Comparison of ENCODE assay signal across 9 cellular contexts in the genomic region with DNA sequence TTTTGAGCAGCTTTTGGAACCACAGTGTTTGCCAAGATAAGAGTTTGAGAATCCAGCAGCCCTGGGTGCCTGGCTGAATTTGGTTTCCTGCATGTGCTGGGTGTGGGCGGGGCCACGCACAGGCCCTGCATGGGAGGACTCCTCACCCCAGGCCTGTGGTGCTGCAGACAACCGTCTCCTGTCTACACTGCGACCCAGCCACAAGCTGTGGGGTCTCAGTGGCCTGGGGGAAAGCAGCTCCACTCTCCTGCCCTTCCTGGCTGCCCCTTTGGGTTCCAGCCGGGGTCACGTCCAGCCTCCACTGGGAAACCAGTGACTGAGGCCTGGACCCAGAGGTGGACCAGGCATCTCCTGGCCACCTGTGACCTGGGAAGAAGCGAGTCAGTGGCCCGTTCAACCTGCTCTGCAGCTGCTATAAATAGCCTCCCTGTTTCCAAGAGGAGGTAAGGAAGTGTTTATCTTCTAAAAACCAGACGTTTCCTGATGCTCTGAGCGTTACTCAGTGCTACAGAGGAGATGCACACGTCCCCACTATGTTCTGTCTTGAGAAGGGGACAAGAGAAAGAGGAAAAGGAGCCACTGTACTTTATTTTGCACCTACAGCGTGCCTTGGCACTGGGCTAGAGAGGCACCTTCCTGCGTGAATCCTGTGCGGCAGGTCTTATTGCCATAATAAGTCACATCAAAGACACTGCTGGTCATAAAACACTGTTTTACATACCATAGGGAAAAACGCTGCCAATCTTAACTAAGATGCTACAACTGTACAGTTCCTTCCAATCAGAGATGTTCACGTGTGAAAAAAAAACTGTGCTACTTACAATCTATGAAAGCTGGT. TPM values are rescaled to one million over a fixed set of nuclear protein-coding genes. Genes with fewer than 3 reads are reported as not detected.
DNase-seq lines count a peak whose midpoint lies in the region; ATAC-seq, FAIRE-seq and TF ChIP-seq lines count a peak whose summit lies in the region.
"Had no signal": no experiment of that assay in that cellular context is flagged by ENCODE, and none has a peak within 500 bp of the region (broad histone marks: within the 10 kb centered on the region; RNA-seq: fewer than 3 reads in every experiment).

No MANE protein-coding gene starts in this region.

- H3K4me1 ChIP-seq in foreskin keratinocyte: no peaks in the 10 kb centered on the region

- H3K27ac Mint-ChIP-seq in stimulated activated memory B cell treated with anti-CD40 and anti-IgM and Interleukin-4, amounts not matched to agents 10 μg/mL and 1 μg/mL and 100 μg/mL, for 72 hours: no peak overlapping the region

- FAIRE-seq in D721Med (lab: Jason Lieb, UNC): no peak

- H3K4me3 Mint-ChIP-seq in stimulated activated memory B cell treated with anti-CD40 and anti-IgM and Interleukin-4, amounts not matched to agents 10 μg/mL and 1 μg/mL and 100 μg/mL, for 72 hours: no peak overlapping the region
- H3K4me3 Mint-ChIP-seq: activated B cell treated with CpG ODN at 0.5 μM for 24 hours had no signal

- TF ChIP-seq CTCF in foreskin keratinocyte (conservative IDR thresholded peaks at IDR 0.05) (no peak), D721Med (IDR thresholded peaks at IDR 0.05; ENCODE audit: insufficient read depth, missing control alignments) (no peak)

- H3K27me3 Mint-ChIP-seq in stimulated activated memory B cell treated with anti-CD40 and anti-IgM and Interleukin-4, amounts not matched to agents 10 μg/mL and 1 μg/mL and 100 μg/mL, for 72 hours: peaks cover 11% of the 10 kb centered on the region
- H3K27me3 Mint-ChIP-seq: activated B cell treated with CpG ODN at 0.5 μM for 24 hours had no signal

- no peaks in the 10 kb centered on the region for H3K36me3 Mint-ChIP-seq in stimulated activated memory B cell treated with anti-CD40 and anti-IgM and Interleukin-4, amounts not matched to agents 10 μg/mL and 1 μg/mL and 100 μg/mL, for 72 hours

- peak; percentile 60 for ATAC-seq in GM18868 (IDR thresholded peaks at IDR 0.05; ENCODE audit: unreplicated experiment)
- peak; percentile 31 for ATAC-seq in foreskin keratinocyte
- ATAC-seq in stimulated activated memory B cell treated with anti-CD40 and anti-IgM and Interleukin-4, amounts not matched to agents 10 μg/mL and 1 μg/mL and 100 μg/mL, for 72 hours: no peak

- H3K9me3 Mint-ChIP-seq in stimulated activated memory B cell treated with anti-CD40 and anti-IgM and Interleukin-4, amounts not matched to agents 10 μg/mL and 1 μg/mL and 100 μg/mL, for 72 hours: no peaks in the 10 kb centered on the region
- H3K9me3 Mint-ChIP-seq: activated B cell treated with CpG ODN at 0.5 μM for 24 hours had no signal

- DNase-seq in UCSD-AML1 (lab: John Stamatoyannopoulos, UW; ENCODE audit: unreplicated experiment): peak; percentile 77
- peak in 1 of 2 donors; percentile 38 for DNase-seq in foreskin keratinocyte
- peak; percentile 36 for DNase-seq in stimulated activated CD4-positive, alpha-beta T cell treated with anti-CD3 and anti-CD28 coated beads, Interleukin-4, amount 100 ng/mL, for 4 hours
- DNase-seq in NCI-H526 (lab: John Stamatoyannopoulos, UW): no peak
- no peak for DNase-seq in D721Med (ENCODE audit: insufficient read length, low spot score)
- DNase-seq in T-helper 9 cell: no peak
- DNase-seq: activated B cell treated with CpG ODN at 0.5 μM for 24 hours had no signal

- peaks cover 5% of the 10 kb centered on the region for H3K27me3 ChIP-seq in foreskin keratinocyte

- H3K27ac ChIP-seq in foreskin keratinocyte: no peak overlapping the region

- H3K4me1 Mint-ChIP-seq in stimulated activated memory B cell treated with anti-CD40 and anti-IgM and Interleukin-4, amounts not matched to agents 10 μg/mL and 1 μg/mL and 100 μg/mL, for 72 hours: peaks cover 9% of the 10 kb centered on the region

RNA-seq across cellular contexts. Expression of a gene that starts 47.9 kb away (rescaled TPM):
- 4.2 and 5.1 TPM in 2 replicates for total RNA-seq in foreskin keratinocyte
- 1.9 and 2.0 TPM in 2 replicates for polyA plus RNA-seq in foreskin keratinocyte

Comparison
In these comparisons a context has a peak if more than half of its experiments do, and no peak if none do; other contexts are left out.
1. DNase-seq: peak in UCSD-AML1 (single experiment) and stimulated activated CD4-positive, alpha-beta T cell treated with anti-CD3 and anti-CD28 coated beads, Interleukin-4, amount 100 ng/mL, for 4 hours (2 of 2); none in NCI-H526 (0 of 2), D721Med (single experiment) and T-helper 9 cell (single experiment).